In genomic region chr15:22839046-22839705, GRCh38 we compare ENCODE assay signal across 8 cellular contexts. TPM values are rescaled to one million over a fixed set of nuclear protein-coding genes. Genes with fewer than 3 reads are reported as not detected.
DNase-seq lines count a peak whose midpoint lies in the region; ATAC-seq, FAIRE-seq and TF ChIP-seq lines count a peak whose summit lies in the region.

No MANE protein-coding gene starts in this region.

- H3K27me3 ChIP-seq in ACC112 (ENCODE audit: insufficient read depth, low read length) (no peaks in the 10 kb centered on the region), endothelial cell of umbilical vein (ENCODE audit: control insufficient read depth in 2 of 2, insufficient read depth in 2 of 2, low read length in 2 of 2) (no peaks in the 10 kb centered on the region)

- peaks cover 13% of the 10 kb centered on the region; the same call in 1 of the 2 replicates for H3K36me3 ChIP-seq in ACC112 (ENCODE audit: insufficient read depth, low read length)
- H3K36me3 ChIP-seq in endothelial cell of umbilical vein (ENCODE audit: control insufficient read depth in 2 of 2, extremely low read depth in 1 of 2, insufficient read depth in 2 of 2, low read length in 2 of 2), result peaks cover 2 to 5% of the 10 kb centered on the region in 2 experiments

- no peak for FAIRE-seq in endothelial cell of umbilical vein (lab: Jason Lieb, UNC)

- H3K79me2 ChIP-seq in ACC112 (ENCODE audit: control insufficient read depth, insufficient read depth, low read length, unreplicated experiment), result peaks cover 51% of the 10 kb centered on the region
- H3K79me2 ChIP-seq in endothelial cell of umbilical vein (ENCODE audit: control insufficient read depth, insufficient read depth, low read length), result peaks cover 51% of the 10 kb centered on the region

- H3K27ac ChIP-seq in ACC112 (ENCODE audit: low read depth, low read length) (peak overlapping the region; percentile 89), RWPE1 (peak overlapping the region; percentile 96), endothelial cell of umbilical vein (ENCODE audit: insufficient read depth, low read depth, low read length) (peak overlapping the region; percentile 92)

- POLR2A ChIA-PET in RWPE1 (lab: Yijun Ruan, JAX; ENCODE audit: low non-redundant PET) (no interaction called here), endothelial cell of umbilical vein (lab: Charles Lee) (no interaction called here)

- H3K36me3 Mint-ChIP-seq in natural killer cell treated with Interleukin-12 subunit alpha and Interleukin-12 subunit beta and Interleukin-15 and Interleukin-18, amount 100 ng/mL, for 72 hours, result peaks cover 10% of the 10 kb centered on the region

- peak overlapping the region; percentile 88 for H3K9ac ChIP-seq in endothelial cell of umbilical vein (replicated peaks; ENCODE audit: extremely low read depth, insufficient read depth, low read length)

- peak overlapping the region; percentile 95 for H3K4me3 ChIP-seq in ACC112 (ENCODE audit: low read depth, low read length)
- peak overlapping the region; percentile 69 to 98 (median 87) for H3K4me3 ChIP-seq in endothelial cell of umbilical vein (replicated peaks in 1 of 3; ENCODE audit: insufficient read depth in 1 of 3, low read depth in 1 of 3, low read length in 3 of 3)

- CTCF ChIA-PET in RWPE1 (lab: Yijun Ruan, JAX) (interaction anchor here (1.1 to 1.2 kb wide), 2 partner anchors 12 to 201 kb away, joined by 4 to 5 read pairs; partner anchors contain the start of gene TUBGCP5), endothelial cell of umbilical vein (lab: Charles Lee) (interaction anchor here (0.8 to 1.8 kb wide), 3 partner anchors 12 to 197 kb away, joined by 3 to 6 read pairs (median 5); no protein-coding TSS in a partner anchor)

- dilution Hi-C loops in endothelial cell of umbilical vein (cut with MboI; ENCODE audit: extremely low pct_ligation_motif_present, low sequenced_read_pairs), result no loop called here

- peak overlapping the region; percentile 90 to 94 for H3K27ac Mint-ChIP-seq in natural killer cell treated with Interleukin-12 subunit alpha and Interleukin-12 subunit beta and Interleukin-15 and Interleukin-18, amount 100 ng/mL, for 72 hours

- peaks cover 4% of the 10 kb centered on the region for H4K20me1 ChIP-seq in endothelial cell of umbilical vein (replicated peaks; ENCODE audit: control insufficient read depth, extremely low read depth, insufficient read depth, low read length)

- DNase-seq in RWPE1 (ENCODE audit: low spot score) (peak; percentile 29), endothelial cell of umbilical vein (ENCODE audit: low read depth, low spot score) (peak; percentile 36), DMS114 treated with DMSO at 0.1 percent for 48 hours (lab: John Stamatoyannopoulos, UW; ENCODE audit: unreplicated experiment) (no peak), NCI-H1436 treated with DMSO at 0.1 percent for 48 hours (lab: John Stamatoyannopoulos, UW) (no peak), T-helper 9 cell (no peak)
- DNase-seq in natural killer cell treated with Interleukin-12 subunit alpha and Interleukin-12 subunit beta and Interleukin-15 and Interleukin-18, amount 100 ng/mL, for 72 hours (ENCODE audit: low spot score), result no peak

- peak overlapping the region; percentile 96 for H3K4me2 ChIP-seq in endothelial cell of umbilical vein (ENCODE audit: insufficient read depth, low read length)

- no peaks in the 10 kb centered on the region for H3K9me3 Mint-ChIP-seq in natural killer cell treated with Interleukin-12 subunit alpha and Interleukin-12 subunit beta and Interleukin-15 and Interleukin-18, amount 100 ng/mL, for 72 hours

- peak overlapping the region; percentile 79 for H2AFZ ChIP-seq in ACC112 (ENCODE audit: low read length, unreplicated experiment)
- peak overlapping the region; percentile 92 for H2AFZ ChIP-seq in endothelial cell of umbilical vein (ENCODE audit: low read depth, low read length)

- H3K27me3 Mint-ChIP-seq in natural killer cell treated with Interleukin-12 subunit alpha and Interleukin-12 subunit beta and Interleukin-15 and Interleukin-18, amount 100 ng/mL, for 72 hours, result no peaks in the 10 kb centered on the region

- TF ChIP-seq CTCF in RWPE1 (conservative IDR thresholded peaks at IDR 0.05; ENCODE audit: low read depth), result no peak
- no peak for TF ChIP-seq CTCF in endothelial cell of umbilical vein (IDR thresholded peaks at IDR 0.05; ENCODE audit: extremely low read depth in 1 of 2, insufficient read depth in 1 of 2, low read depth in 1 of 2, low read length in 2 of 2)

- no peaks in the 10 kb centered on the region for H3K9me1 ChIP-seq in endothelial cell of umbilical vein (replicated peaks; ENCODE audit: control insufficient read depth, extremely low read depth, insufficient read depth, low read length)

- peak; percentile 3 for ATAC-seq in GM19035 (IDR thresholded peaks at IDR 0.05; ENCODE audit: unreplicated experiment)
- no peak for ATAC-seq in natural killer cell treated with Interleukin-12 subunit alpha and Interleukin-12 subunit beta and Interleukin-15 and Interleukin-18, amount 100 ng/mL, for 72 hours

- no peak for TF ChIP-seq POLR2A in endothelial cell of umbilical vein (IDR thresholded peaks at IDR 0.05; ENCODE audit: low read depth, low read length)

- no peaks in the 10 kb centered on the region for H3K9me3 ChIP-seq in endothelial cell of umbilical vein (replicated peaks; ENCODE audit: control insufficient read depth, insufficient read depth, low read length)

- H3K4me1 ChIP-seq in ACC112 (ENCODE audit: control insufficient read depth, insufficient read depth, low read length, unreplicated experiment), result peaks cover 9% of the 10 kb centered on the region
- peaks cover 15% of the 10 kb centered on the region for H3K4me1 ChIP-seq in endothelial cell of umbilical vein (ENCODE audit: control insufficient read depth, extremely low read depth, insufficient read depth, low read length)

- TSS peak; percentile 55 for BruUV-seq in endothelial cell of umbilical vein (replicated peaks; lab: Mats Ljungman, UMichigan)

- peak overlapping the region; percentile 96 for H3K4me3 Mint-ChIP-seq in natural killer cell treated with Interleukin-12 subunit alpha and Interleukin-12 subunit beta and Interleukin-15 and Interleukin-18, amount 100 ng/mL, for 72 hours

- intact Hi-C loops in endothelial cell of umbilical vein (cut with micrococcal nuclease), result loop anchor here (2.0 kb wide), 1 partner anchor 140 kb away; no protein-coding TSS in a partner anchor

- peaks cover 22 to 31% of the 10 kb centered on the region in 2 donors for H3K4me1 Mint-ChIP-seq in natural killer cell treated with Interleukin-12 subunit alpha and Interleukin-12 subunit beta and Interleukin-15 and Interleukin-18, amount 100 ng/mL, for 72 hours (ENCODE audit: low read depth in 2 of 2)

TF ChIP-seq in endothelial cell of umbilical vein, 7 proteins besides CTCF, POLR2A, EP300 and RAD21:
- TF ChIP-seq POLR2AphosphoS5 (IDR thresholded peaks at IDR 0.05; ENCODE audit: insufficient read depth, low read depth, low read length) (no peak), MYC (IDR thresholded peaks at IDR 0.05; ENCODE audit: low read depth, low read length) (no peak), MAX (IDR thresholded peaks at IDR 0.05; ENCODE audit: insufficient read depth, insufficient read length) (no peak), GATA2 (IDR thresholded peaks at IDR 0.05; ENCODE audit: insufficient read depth, insufficient read length, low read depth, low read length) (no peak), JUN (IDR thresholded peaks at IDR 0.05; ENCODE audit: borderline replicate concordance, insufficient read depth, insufficient read length, low read depth) (no peak), EZH2 (IDR thresholded peaks at IDR 0.05; ENCODE audit: borderline replicate concordance, low read depth, low read length, severe bottlenecking) (no peak), FOS (IDR thresholded peaks at IDR 0.05; ENCODE audit: borderline replicate concordance, insufficient read depth, low read length) (no peak)

RNA-seq across cellular contexts. Expression of gene NIPA2, which starts 0.7 kb away (rescaled TPM):
- 72.9 and 75.7 TPM in 2 replicates for total RNA-seq in endothelial cell of umbilical vein
- 37.9 and 55.2 TPM in 2 replicates for polyA plus RNA-seq in endothelial cell of umbilical vein
- polyA plus RNA-seq in endothelial cell of umbilical vein (2011; cell fraction: cytosol; rRNA removed), result 34.7 and 39.3 TPM in 2 replicates
- polyA plus RNA-seq in endothelial cell of umbilical vein (2011; cell fraction: nucleus; rRNA removed), result 20.8 and 34.8 TPM in 2 replicates
- 58.7 and 73.1 TPM in 2 replicates for polyA plus RNA-seq in endothelial cell of umbilical vein (2012)
- 47.6 and 52.3 TPM in 2 replicates for polyA minus RNA-seq in endothelial cell of umbilical vein
- 60.6 TPM for polyA minus RNA-seq in endothelial cell of umbilical vein (2011; cell fraction: cytosol; rRNA and poly(A)+ RNA removed)
- polyA minus RNA-seq in endothelial cell of umbilical vein (2011; cell fraction: nucleus; rRNA and poly(A)+ RNA removed), result 27.7 and 32.2 TPM in 2 replicates
- total RNA-seq in natural killer cell treated with Interleukin-12 subunit alpha and Interleukin-12 subunit beta and Interleukin-15 and Interleukin-18, amount 100 ng/mL, for 72 hours, result 100 to 1,000 TPM in 1 of 2 donors, 10 to 100 TPM in 1; 72.2 to 102 TPM

RNA-seq across cellular contexts. Expression of gene NIPA1, which starts 52.7 kb away (rescaled TPM):
- 12.9 and 14.7 TPM in 2 replicates for total RNA-seq in endothelial cell of umbilical vein
- 6.8 and 6.9 TPM in 2 replicates for polyA plus RNA-seq in endothelial cell of umbilical vein
- 5.7 and 5.9 TPM in 2 replicates for polyA plus RNA-seq in endothelial cell of umbilical vein (2011; cell fraction: cytosol; rRNA removed)
- polyA plus RNA-seq in endothelial cell of umbilical vein (2011; cell fraction: nucleus; rRNA removed), result 11.9 and 13.3 TPM in 2 replicates
- polyA plus RNA-seq in endothelial cell of umbilical vein (2012), result 9.8 and 10.6 TPM in 2 replicates
- polyA minus RNA-seq in endothelial cell of umbilical vein, result 30.9 and 38.7 TPM in 2 replicates
- 31.4 TPM for polyA minus RNA-seq in endothelial cell of umbilical vein (2011; cell fraction: cytosol; rRNA and poly(A)+ RNA removed)
- 4.7 and 6.7 TPM in 2 replicates for polyA minus RNA-seq in endothelial cell of umbilical vein (2011; cell fraction: nucleus; rRNA and poly(A)+ RNA removed)
- 10 to 100 TPM; 16.0 to 19.5 TPM for total RNA-seq in natural killer cell treated with Interleukin-12 subunit alpha and Interleukin-12 subunit beta and Interleukin-15 and Interleukin-18, amount 100 ng/mL, for 72 hours

Comparison
In these comparisons a context has a peak if more than half of its experiments do, and no peak if none do; other contexts are left out.
1. DNase-seq: peak in RWPE1 (single experiment) and endothelial cell of umbilical vein (single experiment); none in natural killer cell treated with Interleukin-12 subunit alpha and Interleukin-12 subunit beta and Interleukin-15 and Interleukin-18, amount 100 ng/mL, for 72 hours (single experiment), DMS114 treated with DMSO at 0.1 percent for 48 hours (single experiment), NCI-H1436 treated with DMSO at 0.1 percent for 48 hours (single experiment) and T-helper 9 cell (single experiment).
2. Peak in every context shown above with its lines, with median percentiles within 50 percentile points of each other: H3K27ac ChIP-seq.